ENCODE assay signal across 8 cellular contexts in genomic region chr7:30938435-30939316, GRCh38. TPM values are rescaled to one million over a fixed set of nuclear protein-coding genes. Genes with fewer than 3 reads are reported as not detected.
DNase-seq lines count a peak whose midpoint lies in the region; ATAC-seq, FAIRE-seq and TF ChIP-seq lines count a peak whose summit lies in the region.

No MANE protein-coding gene starts in this region.

- no peak overlapping the region for H3K4me3 ChIP-seq in epithelial cell of esophagus (ENCODE audit: low read length)
- H3K4me3 ChIP-seq in mucosa of descending colon: no peak overlapping the region

- DNase-seq in CD1c-positive myeloid dendritic cell (ENCODE audit: extremely low spot score): peak; percentile 56
- peak; percentile 79 for DNase-seq in GM19239 (ENCODE audit: insufficient read length, low spot score)
- peak; percentile 72 for DNase-seq in NCI-H524 treated with DMSO at 0.1 percent for 48 hours (lab: John Stamatoyannopoulos, UW)
- peak; percentile 76 for DNase-seq in activated CD8-positive, alpha-beta T cell treated with anti-CD3 and anti-CD28 coated beads for 36 hours
- peak; percentile 78 for DNase-seq in epithelial cell of esophagus (ENCODE audit: low read depth)
- peak; percentile 89 to 95 (median 95) for DNase-seq in mucosa of descending colon
- peak; percentile 15 to 26 for DNase-seq in stimulated activated CD8-positive, alpha-beta memory T cell treated with anti-CD3 and anti-CD28 coated beads, Interleukin-7, amount 100 ng/mL, for 4 hours (ENCODE audit: low read depth in 2 of 2)

- ATAC-seq in HG03378 (IDR thresholded peaks at IDR 0.05; ENCODE audit: unreplicated experiment) (peak; percentile 84), mucosa of descending colon (peak; percentile 86)
- ATAC-seq in activated CD8-positive, alpha-beta T cell treated with anti-CD3 and anti-CD28 coated beads for 36 hours: peak; percentile 87

- no peaks in the 10 kb centered on the region for H3K4me1 Mint-ChIP-seq in activated CD8-positive, alpha-beta T cell treated with anti-CD3 and anti-CD28 coated beads for 36 hours (ENCODE audit: low read depth)

- FAIRE-seq in GM19239 (lab: Jason Lieb, UNC): peak; percentile 83

- no peaks in the 10 kb centered on the region for H3K36me3 Mint-ChIP-seq in activated CD8-positive, alpha-beta T cell treated with anti-CD3 and anti-CD28 coated beads for 36 hours (ENCODE audit: low read depth)

- no peaks in the 10 kb centered on the region for H3K9me3 Mint-ChIP-seq in activated CD8-positive, alpha-beta T cell treated with anti-CD3 and anti-CD28 coated beads for 36 hours

- POLR2A ChIA-PET in activated CD8-positive, alpha-beta T cell treated with anti-CD3 and anti-CD28 coated beads for 36 hours (lab: Charles Lee): no interaction called here

- H3K27me3 Mint-ChIP-seq in activated CD8-positive, alpha-beta T cell treated with anti-CD3 and anti-CD28 coated beads for 36 hours: peaks cover 19% of the 10 kb centered on the region

- TF ChIP-seq CTCF in activated CD8-positive, alpha-beta T cell treated with anti-CD3 and anti-CD28 coated beads for 36 hours (IDR thresholded peaks at IDR 0.05): peak; percentile 91
- TF ChIP-seq CTCF in epithelial cell of esophagus (IDR thresholded peaks at IDR 0.05; ENCODE audit: insufficient read depth, low read depth, low read length, missing control alignments) (peak; percentile 96), mucosa of descending colon (IDR thresholded peaks at IDR 0.05) (peak; percentile 97)

- intact Hi-C loops in activated CD8-positive, alpha-beta T cell treated with anti-CD3 and anti-CD28 coated beads for 36 hours (cut with micrococcal nuclease): no loop called here
- intact Hi-C loops in mucosa of descending colon (cut with DNase I, micrococcal nuclease): no loop called here

- H3K27ac Mint-ChIP-seq in activated CD8-positive, alpha-beta T cell treated with anti-CD3 and anti-CD28 coated beads for 36 hours: no peak overlapping the region

- H3K4me3 Mint-ChIP-seq in activated CD8-positive, alpha-beta T cell treated with anti-CD3 and anti-CD28 coated beads for 36 hours: no peak overlapping the region

- no peaks in the 10 kb centered on the region for H3K9me3 ChIP-seq in mucosa of descending colon

- H3K4me1 ChIP-seq in mucosa of descending colon (ENCODE audit: low read depth): peaks cover 30% of the 10 kb centered on the region

- CTCF ChIA-PET in activated CD8-positive, alpha-beta T cell treated with anti-CD3 and anti-CD28 coated beads for 36 hours (lab: Charles Lee): interaction anchor here (0.5 to 3.1 kb wide), 45 partner anchors 8 to 237 kb away, joined by 3 to 23 read pairs (median 5); partner anchors contain the start of gene GHRHR

- no peaks in the 10 kb centered on the region for H3K36me3 ChIP-seq in mucosa of descending colon (ENCODE audit: low read depth)

RNA-seq across cellular contexts. Expression of gene GHRHR, which starts 25.1 kb away (rescaled TPM):
- not detected for total RNA-seq in activated CD8-positive, alpha-beta T cell treated with anti-CD3 and anti-CD28 coated beads for 36 hours
- total RNA-seq in mucosa of descending colon: not detected

RNA-seq across cellular contexts. Expression of gene AQP1, which starts 27.0 kb away (rescaled TPM):
- total RNA-seq in activated CD8-positive, alpha-beta T cell treated with anti-CD3 and anti-CD28 coated beads for 36 hours: under 1 TPM; 0.22 to 0.27 TPM
- 10 to 100 TPM; 43.0 to 89.6 (median 48.1) TPM for total RNA-seq in mucosa of descending colon

Comparison
In these comparisons a context has a peak if more than half of its experiments do, and no peak if none do; other contexts are left out.
1. DNase-seq: peak in every context shown above with its lines; median percentile 95 in mucosa of descending colon; 79 in GM19239; 78 in epithelial cell of esophagus; 76 in activated CD8-positive, alpha-beta T cell treated with anti-CD3 and anti-CD28 coated beads for 36 hours; 72 in NCI-H524 treated with DMSO at 0.1 percent for 48 hours; 56 in CD1c-positive myeloid dendritic cell; 20 in stimulated activated CD8-positive, alpha-beta memory T cell treated with anti-CD3 and anti-CD28 coated beads, Interleukin-7, amount 100 ng/mL, for 4 hours.
2. RNA of gene AQP1, which starts 27.0 kb away (total RNA-seq): 43.0 to 89.6 TPM in mucosa of descending colon; 0.22 to 0.27 TPM in activated CD8-positive, alpha-beta T cell treated with anti-CD3 and anti-CD28 coated beads for 36 hours; every median in the first group is over 10 times any median in the second.
3. Peak in every context shown above with its lines, with median percentiles within 50 percentile points of each other: ATAC-seq and CTCF ChIP-seq.